ENCODE assay signal across 9 cellular contexts in genomic region chr11:128551641-128552335, GRCh38. TPM values are rescaled to one million over a fixed set of nuclear protein-coding genes. Genes with fewer than 3 reads are reported as not detected.
DNase-seq lines count a peak whose midpoint lies in the region; ATAC-seq and TF ChIP-seq lines count a peak whose summit lies in the region.
"Had no signal": no experiment of that assay in that cellular context is flagged by ENCODE, and none has a peak within 500 bp of the region (broad histone marks: within the 10 kb centered on the region; RNA-seq: fewer than 3 reads in every experiment).

No MANE protein-coding gene starts in this region.

- H2BK120ac ChIP-seq in H9 (ENCODE audit: low read depth, low read length, poor library complexity, severe bottlenecking) = no peak overlapping the region

- no peak overlapping the region for H3K18ac ChIP-seq in H9 (ENCODE audit: insufficient read length, low read depth, low read length)

- no peaks in the 10 kb centered on the region for H3K9me3 Mint-ChIP-seq in activated naive CD4-positive, alpha-beta T cell treated with anti-CD3 and anti-CD28 coated beads for 36 hours
- no peaks in the 10 kb centered on the region for H3K9me3 Mint-ChIP-seq in T-helper 1 cell treated with Interleukin-12 subunit alpha and Interleukin-12 subunit beta and Interleukin-4 antibody, amounts not matched to agents 30 μg/mL and 1 μg/mL, for 36 hours
- H3K9me3 Mint-ChIP-seq in stimulated activated naive CD8-positive, alpha-beta T cell treated with anti-CD3 and anti-CD28 coated beads, Interleukin-15, Interleukin-2, amounts not matched to agents 100 ng/mL and 50 ng/mL, for 24 hours = no peaks in the 10 kb centered on the region
- H3K9me3 Mint-ChIP-seq in H9 = no peaks in the 10 kb centered on the region; a peak in 1 of 5 replicates

- H3K27ac ChIP-seq in H9 (ENCODE audit: insufficient read length, low read depth, low read length) = no peak overlapping the region

- CTCF ChIA-PET in activated naive CD4-positive, alpha-beta T cell treated with anti-CD3 and anti-CD28 coated beads for 36 hours (lab: Charles Lee) = interaction anchor here (0.6 to 1.9 kb wide), 6 partner anchors 26 to 279 kb away, joined by 3 to 7 read pairs (median 3); no protein-coding TSS in a partner anchor

- H3K23me2 ChIP-seq in H9 (ENCODE audit: insufficient read length, low read depth, low read length, poor library complexity, severe bottlenecking) = peaks cover 13% of the 10 kb centered on the region

- DNase-seq in activated naive CD4-positive, alpha-beta T cell treated with anti-CD3 and anti-CD28 coated beads for 36 hours = peak; percentile 60
- no peak for DNase-seq in activated naive CD4-positive, alpha-beta T cell treated with anti-CD3 and anti-CD28 coated beads, Interleukin-2, amount 50 U/mL, for 16 hours
- no peak for DNase-seq in H9
- DNase-seq in SW480 (ENCODE audit: low spot score) = no peak
- no peak for DNase-seq in SK-N-DZ (ENCODE audit: low spot score)

- peaks cover 71% of the 10 kb centered on the region for H3K4me1 Mint-ChIP-seq in activated naive CD4-positive, alpha-beta T cell treated with anti-CD3 and anti-CD28 coated beads for 36 hours (ENCODE audit: low read depth)
- peaks cover 57% of the 10 kb centered on the region for H3K4me1 Mint-ChIP-seq in T-helper 1 cell treated with Interleukin-12 subunit alpha and Interleukin-12 subunit beta and Interleukin-4 antibody, amounts not matched to agents 30 μg/mL and 1 μg/mL, for 36 hours (ENCODE audit: low read depth)
- peaks cover 80% of the 10 kb centered on the region for H3K4me1 Mint-ChIP-seq in stimulated activated naive CD8-positive, alpha-beta T cell treated with anti-CD3 and anti-CD28 coated beads, Interleukin-15, Interleukin-2, amounts not matched to agents 100 ng/mL and 50 ng/mL, for 24 hours (ENCODE audit: low read depth)
- H3K4me1 Mint-ChIP-seq in H9 = peaks cover 39 to 51% of the 10 kb centered on the region in 2 experiments

- intact Hi-C loops in activated naive CD4-positive, alpha-beta T cell treated with anti-CD3 and anti-CD28 coated beads for 36 hours (cut with micrococcal nuclease) = loop anchor here (1.0 to 10.0 kb wide), 14 partner anchors 26 to 517 kb away; no protein-coding TSS in a partner anchor

- H3K4me1 ChIP-seq in H9 (ENCODE audit: insufficient read depth, low read length) = peaks cover 2% of the 10 kb centered on the region; the same call in 1 of the 2 replicates

- no peak overlapping the region for H2BK5ac ChIP-seq in H9 (ENCODE audit: insufficient read length, low read length)

- no peak overlapping the region for H4K5ac ChIP-seq in H9 (ENCODE audit: insufficient read length, low read depth, low read length)

- no peaks in the 10 kb centered on the region for H3K36me3 Mint-ChIP-seq in activated naive CD4-positive, alpha-beta T cell treated with anti-CD3 and anti-CD28 coated beads for 36 hours (ENCODE audit: low read depth)
- H3K36me3 Mint-ChIP-seq in T-helper 1 cell treated with Interleukin-12 subunit alpha and Interleukin-12 subunit beta and Interleukin-4 antibody, amounts not matched to agents 30 μg/mL and 1 μg/mL, for 36 hours (ENCODE audit: low read depth) = peaks cover 1% of the 10 kb centered on the region
- no peaks in the 10 kb centered on the region for H3K36me3 Mint-ChIP-seq in stimulated activated naive CD8-positive, alpha-beta T cell treated with anti-CD3 and anti-CD28 coated beads, Interleukin-15, Interleukin-2, amounts not matched to agents 100 ng/mL and 50 ng/mL, for 24 hours (ENCODE audit: low read depth)
- H3K36me3 Mint-ChIP-seq in H9 (ENCODE audit: insufficient read depth in 1 of 3, low read depth in 3 of 3) = peaks cover 0 to 30% (median 10%) of the 10 kb centered on the region in 3 experiments; a peak in 5 of 7 replicates
- H3K36me3 Mint-ChIP-seq: brain had no signal

- peak overlapping the region; percentile 27 for H3K4me3 Mint-ChIP-seq in activated naive CD4-positive, alpha-beta T cell treated with anti-CD3 and anti-CD28 coated beads for 36 hours
- no peak overlapping the region for H3K4me3 Mint-ChIP-seq in T-helper 1 cell treated with Interleukin-12 subunit alpha and Interleukin-12 subunit beta and Interleukin-4 antibody, amounts not matched to agents 30 μg/mL and 1 μg/mL, for 36 hours
- peak overlapping the region; percentile 57 for H3K4me3 Mint-ChIP-seq in stimulated activated naive CD8-positive, alpha-beta T cell treated with anti-CD3 and anti-CD28 coated beads, Interleukin-15, Interleukin-2, amounts not matched to agents 100 ng/mL and 50 ng/mL, for 24 hours
- H3K4me3 Mint-ChIP-seq in H9 = no peak overlapping the region
- H3K4me3 Mint-ChIP-seq: brain had no signal

- no peak overlapping the region for H3K23ac ChIP-seq in H9 (ENCODE audit: insufficient read length, low read depth, low read length)

- H3K56ac ChIP-seq in H9 (ENCODE audit: insufficient read length, low read depth, low read length) = no peak overlapping the region

- no peaks in the 10 kb centered on the region for H4K20me1 ChIP-seq in H9 (ENCODE audit: control insufficient read depth, insufficient read depth, insufficient read length)

- no CpG with 5 or more reads among the region's 9 CpGs for WGBS in H9 (ENCODE audit: extremely low coverage, insufficient read length, low lambda C conversion rate)

- no peaks in the 10 kb centered on the region for H3K27me3 Mint-ChIP-seq in activated naive CD4-positive, alpha-beta T cell treated with anti-CD3 and anti-CD28 coated beads for 36 hours (ENCODE audit: low read depth)
- no peaks in the 10 kb centered on the region for H3K27me3 Mint-ChIP-seq in T-helper 1 cell treated with Interleukin-12 subunit alpha and Interleukin-12 subunit beta and Interleukin-4 antibody, amounts not matched to agents 30 μg/mL and 1 μg/mL, for 36 hours (ENCODE audit: low read depth)
- H3K27me3 Mint-ChIP-seq in stimulated activated naive CD8-positive, alpha-beta T cell treated with anti-CD3 and anti-CD28 coated beads, Interleukin-15, Interleukin-2, amounts not matched to agents 100 ng/mL and 50 ng/mL, for 24 hours = no peaks in the 10 kb centered on the region
- peaks cover 58% of the 10 kb centered on the region for H3K27me3 Mint-ChIP-seq in H9 (ENCODE audit: low read depth)

- no peaks in the 10 kb centered on the region for H3K79me1 ChIP-seq in H9 (ENCODE audit: insufficient read depth, low read depth, low read length, poor library complexity, severe bottlenecking)

- no peaks in the 10 kb centered on the region for H3K9me3 ChIP-seq in H9 (ENCODE audit: control insufficient read depth, low read depth, low read length)

- H4K91ac ChIP-seq in H9 (ENCODE audit: insufficient read length, low read depth, low read length) = no peak overlapping the region

- H4K8ac ChIP-seq in H9 (replicated peaks; ENCODE audit: insufficient read length, low read depth, low read length) = no peak overlapping the region

- no peak overlapping the region for H2AFZ ChIP-seq in H9 (ENCODE audit: low read length)

- no peak overlapping the region for H2AK5ac ChIP-seq in H9 (ENCODE audit: insufficient read length, low read length)

- H3K27me3 ChIP-seq in H9 (ENCODE audit: insufficient read depth, low read length) = peaks cover 24% of the 10 kb centered on the region; the same call in 1 of the 2 replicates

- H3K4me2 ChIP-seq in H9 (ENCODE audit: insufficient read depth, insufficient read length, low read length) = no peak overlapping the region

- TF ChIP-seq CTCF in H9 (conservative IDR thresholded peaks at IDR 0.05) = no peak

- H2BK12ac ChIP-seq in H9 (ENCODE audit: insufficient read length, low read depth, low read length) = no peak overlapping the region

- peak overlapping the region; percentile 95 for H3K27ac Mint-ChIP-seq in activated naive CD4-positive, alpha-beta T cell treated with anti-CD3 and anti-CD28 coated beads for 36 hours
- peak overlapping the region; percentile 90 for H3K27ac Mint-ChIP-seq in T-helper 1 cell treated with Interleukin-12 subunit alpha and Interleukin-12 subunit beta and Interleukin-4 antibody, amounts not matched to agents 30 μg/mL and 1 μg/mL, for 36 hours
- peak overlapping the region; percentile 86 for H3K27ac Mint-ChIP-seq in stimulated activated naive CD8-positive, alpha-beta T cell treated with anti-CD3 and anti-CD28 coated beads, Interleukin-15, Interleukin-2, amounts not matched to agents 100 ng/mL and 50 ng/mL, for 24 hours
- H3K27ac Mint-ChIP-seq in H9 = no peak overlapping the region

- no peak overlapping the region for H3K4ac ChIP-seq in H9 (ENCODE audit: low read depth, low read length)

- no peak overlapping the region for H2BK20ac ChIP-seq in H9 (ENCODE audit: low read depth, low read length, poor library complexity, severe bottlenecking)

- H3K79me2 ChIP-seq in H9 (ENCODE audit: insufficient read depth, low read length) = no peaks in the 10 kb centered on the region

- no peak overlapping the region for H3T11ph ChIP-seq in H9 (ENCODE audit: low read length)

- no peak overlapping the region for H3K9ac ChIP-seq in H9 (ENCODE audit: extremely low read depth, insufficient read length, low read length)

- H3K14ac ChIP-seq in H9 (ENCODE audit: insufficient read depth, low read length) = no peak overlapping the region

- no peak overlapping the region for H2BK15ac ChIP-seq in H9 (ENCODE audit: low read depth, low read length)

- ATAC-seq in HG02852 (IDR thresholded peaks at IDR 0.05; ENCODE audit: unreplicated experiment) = peak; percentile 53

RNA-seq across cellular contexts. Expression of gene ETS1, which starts 35.6 kb away (rescaled TPM):
- total RNA-seq in activated naive CD4-positive, alpha-beta T cell treated with anti-CD3 and anti-CD28 coated beads for 36 hours = 100 to 1,000 TPM; 336 to 338 TPM
- total RNA-seq in H9 (2021) = 29.0 and 29.9 TPM in 2 replicates
- not detected in 2 replicates for polyA plus RNA-seq in SK-N-DZ (2014; cell fraction: cytosol; rRNA removed)
- not detected in 2 replicates for polyA plus RNA-seq in SK-N-DZ (2014; cell fraction: nucleus; rRNA removed)

Comparison
In these comparisons a context has a peak if more than half of its experiments do, and no peak if none do; other contexts are left out.
1. H3K27ac Mint-ChIP-seq: peak in activated naive CD4-positive, alpha-beta T cell treated with anti-CD3 and anti-CD28 coated beads for 36 hours (single experiment), T-helper 1 cell treated with Interleukin-12 subunit alpha and Interleukin-12 subunit beta and Interleukin-4 antibody, amounts not matched to agents 30 μg/mL and 1 μg/mL, for 36 hours (single experiment) and stimulated activated naive CD8-positive, alpha-beta T cell treated with anti-CD3 and anti-CD28 coated beads, Interleukin-15, Interleukin-2, amounts not matched to agents 100 ng/mL and 50 ng/mL, for 24 hours (single experiment); none in H9 (0 of 3).
2. H3K4me3 Mint-ChIP-seq: peak in activated naive CD4-positive, alpha-beta T cell treated with anti-CD3 and anti-CD28 coated beads for 36 hours (single experiment) and stimulated activated naive CD8-positive, alpha-beta T cell treated with anti-CD3 and anti-CD28 coated beads, Interleukin-15, Interleukin-2, amounts not matched to agents 100 ng/mL and 50 ng/mL, for 24 hours (single experiment); none in T-helper 1 cell treated with Interleukin-12 subunit alpha and Interleukin-12 subunit beta and Interleukin-4 antibody, amounts not matched to agents 30 μg/mL and 1 μg/mL, for 36 hours (single experiment) and H9 (0 of 2).
3. RNA of gene ETS1, which starts 35.6 kb away (total RNA-seq): 336 to 338 TPM in activated naive CD4-positive, alpha-beta T cell treated with anti-CD3 and anti-CD28 coated beads for 36 hours; 29.0 to 29.9 TPM in H9; every median in the first group is over 10 times any median in the second.